Comparison of ENCODE assay signal across 1 cellular context in genomic region chr14:100292776-100293461, GRCh38.
TF ChIP-seq lines count a peak whose summit lies in the region.

No MANE protein-coding gene starts in this region.

TF ChIP-seq in K562, 482 proteins besides CTCF, POLR2A, EP300 and RAD21:
- TF ChIP-seq ZBTB33 (CRISPR knock-in tag; IDR thresholded peaks at IDR 0.05) (0 out of 2 replicates have a peak, but pooled peaks have one; percentile 48), HES1 (IDR thresholded peaks at IDR 0.05; ENCODE audit: low read depth) (no peak)
